Comparison of ENCODE assay signal across 8 cellular contexts in the genomic region with DNA sequence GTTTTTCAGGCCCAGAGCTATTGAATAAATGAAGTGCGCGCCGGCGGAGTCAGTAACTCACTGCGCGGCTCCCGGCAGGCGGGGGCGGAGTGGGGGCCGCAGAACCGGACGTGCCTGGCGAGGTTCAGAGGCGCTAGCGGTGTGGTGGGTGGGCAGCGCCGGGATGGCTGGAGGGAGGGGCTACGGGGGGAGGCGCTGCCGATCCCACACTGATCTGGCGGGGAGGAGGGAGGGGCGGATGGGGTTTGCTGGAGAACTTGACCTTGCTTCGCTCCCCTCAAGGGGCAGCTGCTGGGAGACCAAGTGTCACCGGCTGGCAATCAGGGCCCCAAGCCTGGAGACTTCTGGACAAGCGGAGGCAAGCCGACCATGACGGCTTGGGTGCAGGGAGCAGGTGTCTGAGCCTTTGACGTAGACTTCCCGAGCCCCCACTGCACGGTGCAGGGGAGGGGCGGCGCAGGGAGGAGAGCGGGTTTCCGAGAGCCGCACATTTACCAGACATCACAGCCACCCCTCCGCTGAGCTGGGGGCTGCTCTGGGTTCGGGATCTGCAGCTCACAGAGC.
DNase-seq lines count a peak whose midpoint lies in the region; ATAC-seq and TF ChIP-seq lines count a peak whose summit lies in the region.
"Had no signal": no experiment of that assay in that cellular context is flagged by ENCODE, and none has a peak within 500 bp of the region (broad histone marks: within the 10 kb centered on the region; RNA-seq: fewer than 3 reads in every experiment).

No MANE protein-coding gene starts in this region.

- no peaks in the 10 kb centered on the region for H3K9me3 ChIP-seq in HUES48 (ENCODE audit: control insufficient read depth, insufficient read depth, low read length)
- no peaks in the 10 kb centered on the region for H3K9me3 ChIP-seq in iPS DF 6.9 (ENCODE audit: control insufficient read depth, insufficient read depth, low read length)
- H3K9me3 ChIP-seq in sigmoid colon = peaks cover 0 to 3% (median 0%) of the 10 kb centered on the region in 4 donors
- H3K9me3 ChIP-seq in CD4-positive, alpha-beta memory T cell (ENCODE audit: control insufficient read depth in 1 of 2, low read length in 2 of 2) = no peaks in the 10 kb centered on the region

- no peak overlapping the region for H3K27ac Mint-ChIP-seq in CD4-positive, alpha-beta memory T cell
- H3K27ac Mint-ChIP-seq: dendritic cell treated with granulocyte-macrophage colony-stimulating factor and Interleukin-4, amounts not matched to agents 40 ng/mL and 50 ng/mL, for 4 days had no signal

- DNase-seq in SK-N-DZ (ENCODE audit: low spot score) (peak; percentile 55), iPS DF 6.9 (ENCODE audit: low read depth, low spot score) (no peak), sigmoid colon (peak; percentile 57), DMS114 treated with DMSO at 0.1 percent for 48 hours (lab: John Stamatoyannopoulos, UW; ENCODE audit: unreplicated experiment) (no peak)
- DNase-seq in CD4-positive, alpha-beta memory T cell = no peak

- no peak for ATAC-seq in GM18858 (IDR thresholded peaks at IDR 0.05; ENCODE audit: unreplicated experiment)

- peaks cover 0 to 5% (median 0%) of the 10 kb centered on the region in 8 donors for H3K9me3 Mint-ChIP-seq in CD4-positive, alpha-beta memory T cell
- H3K9me3 Mint-ChIP-seq: dendritic cell treated with granulocyte-macrophage colony-stimulating factor and Interleukin-4, amounts not matched to agents 40 ng/mL and 50 ng/mL, for 4 days had no signal

- H3K4me3 ChIP-seq in HUES48 (ENCODE audit: low read depth, low read length) (peak overlapping the region; percentile 42), iPS DF 6.9 (ENCODE audit: low read length) (peak overlapping the region; percentile 9; the same call in 1 of the 2 replicates), sigmoid colon (peak overlapping the region in 2 of 4 donors; percentile 16 to 30)
- no peak overlapping the region for H3K4me3 ChIP-seq in CD4-positive, alpha-beta memory T cell (ENCODE audit: low read length in 2 of 2)

- no peak for TF ChIP-seq CTCF in sigmoid colon (IDR thresholded peaks at IDR 0.05)

- peak overlapping the region; percentile 64 for H3K27ac ChIP-seq in HUES48 (ENCODE audit: low read depth, low read length)
- no peak overlapping the region for H3K27ac ChIP-seq in iPS DF 6.9 (ENCODE audit: low read length)
- no peak overlapping the region for H3K27ac ChIP-seq in sigmoid colon
- no peak overlapping the region for H3K27ac ChIP-seq in CD4-positive, alpha-beta memory T cell (ENCODE audit: low read depth, low read length)

- no peaks in the 10 kb centered on the region for H3K36me3 ChIP-seq in HUES48 (ENCODE audit: control insufficient read depth, insufficient read depth, low read length)
- H3K36me3 ChIP-seq in iPS DF 6.9 (ENCODE audit: control insufficient read depth, insufficient read depth, low read length) = no peaks in the 10 kb centered on the region
- no peaks in the 10 kb centered on the region for H3K36me3 ChIP-seq in sigmoid colon
- H3K36me3 ChIP-seq in CD4-positive, alpha-beta memory T cell (ENCODE audit: insufficient read depth, low read length) = no peaks in the 10 kb centered on the region

- H3K36me3 Mint-ChIP-seq in CD4-positive, alpha-beta memory T cell = no peaks in the 10 kb centered on the region

- no peak overlapping the region for H3K9ac ChIP-seq in HUES48 (ENCODE audit: low read depth, low read length)

- H3K4me1 ChIP-seq in HUES48 (ENCODE audit: control insufficient read depth, insufficient read depth, low read length) = peaks cover 21% of the 10 kb centered on the region
- H3K4me1 ChIP-seq in iPS DF 6.9 (ENCODE audit: control insufficient read depth, insufficient read depth, low read length) = peaks cover 13% of the 10 kb centered on the region
- peaks cover 0 to 20% (median 18%) of the 10 kb centered on the region in 4 donors for H3K4me1 ChIP-seq in sigmoid colon
- no peaks in the 10 kb centered on the region for H3K4me1 ChIP-seq in CD4-positive, alpha-beta memory T cell (ENCODE audit: insufficient read depth, low read length)

- H3K4me3 Mint-ChIP-seq in CD4-positive, alpha-beta memory T cell = no peak overlapping the region
- H3K4me3 Mint-ChIP-seq: dendritic cell treated with granulocyte-macrophage colony-stimulating factor and Interleukin-4, amounts not matched to agents 40 ng/mL and 50 ng/mL, for 4 days had no signal

- CTCF ChIA-PET in CD4-positive, alpha-beta memory T cell (lab: Charles Lee; ENCODE audit: partially characterized antibody) = no interaction called here

- intact Hi-C loops in sigmoid colon (cut with DNase I) = no loop called here
- intact Hi-C loops in CD4-positive, alpha-beta memory T cell (cut with micrococcal nuclease) = no loop called here

- H3K4me1 Mint-ChIP-seq in CD4-positive, alpha-beta memory T cell = no peaks in the 10 kb centered on the region

- no peak for TF ChIP-seq EP300 in sigmoid colon (IDR thresholded peaks at IDR 0.05)

- POLR2A ChIA-PET in CD4-positive, alpha-beta memory T cell (lab: Charles Lee; ENCODE audit: partially characterized antibody) = no interaction called here

- H3K27me3 Mint-ChIP-seq in CD4-positive, alpha-beta memory T cell = peaks cover 43% of the 10 kb centered on the region in 2 donors

- no CpG with 5 or more reads among the region's 37 CpGs for WGBS in iPS DF 6.9 (ENCODE audit: insufficient coverage, insufficient read length)
- WGBS in sigmoid colon, 2 donors = 3 to 14% methylated on average over 37 of the region's 37 CpGs

- H3K27me3 ChIP-seq in HUES48 (ENCODE audit: control insufficient read depth, insufficient read depth, low read length) = peaks cover 27% of the 10 kb centered on the region
- H3K27me3 ChIP-seq in iPS DF 6.9 (ENCODE audit: control insufficient read depth, insufficient read depth, low read length) = no peaks in the 10 kb centered on the region
- peaks cover 14 to 39% (median 26%) of the 10 kb centered on the region in 3 donors for H3K27me3 ChIP-seq in sigmoid colon
- H3K27me3 ChIP-seq in CD4-positive, alpha-beta memory T cell (ENCODE audit: insufficient read depth, low read length) = no peaks in the 10 kb centered on the region

- no peak for TF ChIP-seq POLR2A in sigmoid colon (IDR thresholded peaks at IDR 0.05)

Comparison
In these comparisons a context has a peak if more than half of its experiments do, and no peak if none do; other contexts are left out.
1. H3K4me3 ChIP-seq: peak in HUES48 (single experiment) and iPS DF 6.9 (single experiment); none in CD4-positive, alpha-beta memory T cell (0 of 2).
2. DNase-seq: peak in SK-N-DZ (single experiment) and sigmoid colon (single experiment); none in iPS DF 6.9 (single experiment), CD4-positive, alpha-beta memory T cell (0 of 5) and DMS114 treated with DMSO at 0.1 percent for 48 hours (single experiment).